17 cellular contexts compared by ENCODE assay signal in genomic region chr3:58345457-58345856, GRCh38.
"Had no signal": no experiment of that assay in that cellular context is flagged by ENCODE, and none has a peak within 500 bp of the region (broad histone marks: within the 10 kb centered on the region; RNA-seq: fewer than 3 reads in every experiment).

No MANE protein-coding gene starts in this region.

- H3K4me1 ChIP-seq: colonic mucosa had no signal

- H3K27me3 Mint-ChIP-seq: activated naive CD4-positive, alpha-beta T cell treated with anti-CD3 and anti-CD28 coated beads, Interleukin-2, amount 10 ng/mL, durations not matched to agents 7 days and 5 days; activated naive CD8-positive, alpha-beta T cell treated with anti-CD3 and anti-CD28 coated beads, Interleukin-2, amount 50 U/mL, for 24 hours; progenitor cell of endocrine pancreas had no signal

- H3K27me3 ChIP-seq: brain microvascular endothelial cell, colonic mucosa, gastroesophageal sphincter, heart left ventricle, left lung, thyroid gland had no signal

- H3K36me3 ChIP-seq: brain microvascular endothelial cell, colonic mucosa had no signal

- H3K4me3 Mint-ChIP-seq: activated naive CD4-positive, alpha-beta T cell treated with anti-CD3 and anti-CD28 coated beads, Interleukin-2, amount 10 ng/mL, durations not matched to agents 7 days and 5 days; activated naive CD8-positive, alpha-beta T cell treated with anti-CD3 and anti-CD28 coated beads, Interleukin-2, amount 50 U/mL, for 24 hours had no signal

- ATAC-seq: gastroesophageal sphincter, heart left ventricle, left lung had no signal

- H3K4me3 ChIP-seq: colonic mucosa, gastroesophageal sphincter, heart left ventricle, left lung, thyroid gland had no signal

- DNase-seq: activated CD4-positive, alpha-beta T cell treated with anti-CD3 and anti-CD28 coated beads, Interleukin-2, amount 50 U/mL, for 4 hours; activated effector memory CD4-positive, alpha-beta T cell treated with Interleukin-2 at 50 U/mL for 16 hours; activated naive CD4-positive, alpha-beta T cell treated with anti-CD3 and anti-CD28 coated beads, Interleukin-2, amount 10 ng/mL, durations not matched to agents 7 days and 5 days; activated naive CD8-positive, alpha-beta T cell treated with anti-CD3 and anti-CD28 coated beads, Interleukin-2, amount 50 U/mL, for 24 hours; activated T-cell treated with anti-CD3 and anti-CD28 coated beads, Interleukin-2, amount 50 U/mL, for 1 hour; aorta; brain microvascular endothelial cell; central memory CD4-positive, alpha-beta T cell; colonic mucosa; heart left ventricle; kidney; left lung; midbrain; stimulated activated naive CD4-positive, alpha-beta T cell treated with Interleukin-2 at 50 U/mL for 16 hours; thyroid gland had no signal

- H3K9me3 ChIP-seq: colonic mucosa, gastroesophageal sphincter, heart left ventricle, left lung, thyroid gland had no signal

- H3K9me3 Mint-ChIP-seq: activated naive CD8-positive, alpha-beta T cell treated with anti-CD3 and anti-CD28 coated beads, Interleukin-2, amount 50 U/mL, for 24 hours had no signal

- H3K27ac Mint-ChIP-seq: activated naive CD4-positive, alpha-beta T cell treated with anti-CD3 and anti-CD28 coated beads, Interleukin-2, amount 10 ng/mL, durations not matched to agents 7 days and 5 days; progenitor cell of endocrine pancreas had no signal

- H3K27ac ChIP-seq: brain microvascular endothelial cell, colonic mucosa, gastroesophageal sphincter, heart left ventricle, left lung had no signal
